ENCODE assay signal across 10 cellular contexts in genomic region chr4:156946508-156947197, GRCh38. TPM values are rescaled to one million over a fixed set of nuclear protein-coding genes. Genes with fewer than 3 reads are reported as not detected.
DNase-seq lines count a peak whose midpoint lies in the region; ATAC-seq, FAIRE-seq and TF ChIP-seq lines count a peak whose summit lies in the region.
"Had no signal": no experiment of that assay in that cellular context is flagged by ENCODE, and none has a peak within 500 bp of the region (broad histone marks: within the 10 kb centered on the region; RNA-seq: fewer than 3 reads in every experiment).

No MANE protein-coding gene starts in this region.

- H3K9me3 ChIP-seq in gastrocnemius medialis, result no peaks in the 10 kb centered on the region

- no peak overlapping the region for H3K4me3 ChIP-seq in fibroblast of the aortic adventitia (ENCODE audit: low read depth, low read length)
- H3K4me3 ChIP-seq in gastrocnemius medialis, result no peak overlapping the region

- DNase-seq in RCC 7860 (ENCODE audit: low spot score) (peak; percentile 97), fibroblast of the aortic adventitia (ENCODE audit: low read depth) (peak; percentile 96), gastrocnemius medialis (peak; percentile 18 to 38), SIG-M5 (lab: John Stamatoyannopoulos, UW) (no peak)
- no peak for DNase-seq in activated CD4-positive, alpha-beta T cell treated with anti-CD3 and anti-CD28 coated beads for 4 hours
- no peak for DNase-seq in activated CD4-positive, CD25-positive, alpha-beta regulatory T cell treated with anti-CD3 and anti-CD28 coated beads, Interleukin-2, amount 50 U/mL, for 72 hours
- DNase-seq in activated T-cell treated with anti-CD3 and anti-CD28 coated beads, Interleukin-2, amount 50 U/mL, for 48 hours, result no peak
- DNase-seq: activated T-cell treated with anti-CD3 and anti-CD28 coated beads, Interleukin-2, amount 50 U/mL, for 4 hours; NCI-H1417 treated with DMSO at 0.1 percent for 48 hours had no signal

- TF ChIP-seq POLR2A in gastrocnemius medialis (IDR thresholded peaks at IDR 0.05), result peak in 1 of 2 donors; percentile 35

- peaks cover 66 to 69% of the 10 kb centered on the region in 2 donors for H3K4me1 ChIP-seq in gastrocnemius medialis

- intact Hi-C loops in gastrocnemius medialis (cut with DNase I; ENCODE audit: low total_unique reads), result loop anchor here (5.0 kb wide), 1 partner anchor 174 kb away; no protein-coding TSS in a partner anchor

- peak; percentile 62 for ATAC-seq in GM18868 (IDR thresholded peaks at IDR 0.05; ENCODE audit: unreplicated experiment)
- ATAC-seq in gastrocnemius medialis, result peak; percentile 79 to 87
- ATAC-seq: activated T-cell treated with anti-CD3 and anti-CD28 coated beads, Interleukin-2, amount 50 U/mL, for 4 hours had no signal

- in situ Hi-C loops in gastrocnemius medialis (cut with MboI; ENCODE audit: low sequenced_read_pairs in 4 of 4), result no loop called here

- peak; percentile 92 for FAIRE-seq in RCC 7860 (lab: Jason Lieb, UNC)

- H3K36me3 ChIP-seq in gastrocnemius medialis, result no peaks in the 10 kb centered on the region

- no peak for TF ChIP-seq CTCF in fibroblast of the aortic adventitia (IDR thresholded peaks at IDR 0.05; ENCODE audit: insufficient read depth, low read length)
- TF ChIP-seq CTCF in gastrocnemius medialis (IDR thresholded peaks at IDR 0.05 in 4 of 5, conservative IDR thresholded peaks at IDR 0.05 in 1 of 5), result no peak

- H3K27ac ChIP-seq in gastrocnemius medialis, result peak overlapping the region; percentile 28 to 71 (median 50)

- no peaks in the 10 kb centered on the region for H3K27me3 ChIP-seq in gastrocnemius medialis

RNA-seq across cellular contexts. Expression of gene PDGFC, which starts 24.9 kb away (rescaled TPM):
- 30.5 and 42.8 TPM in 2 replicates for total RNA-seq in fibroblast of the aortic adventitia (ENCODE audit: low replicate concordance)
- total RNA-seq in gastrocnemius medialis, result 10 to 100 TPM in 1 of 4 donors, 1 to 10 TPM in 3; 4.4 to 10.7 (median 6.3) TPM

Comparison
In these comparisons a context has a peak if more than half of its experiments do, and no peak if none do; other contexts are left out.
1. DNase-seq: peak in RCC 7860 (single experiment), fibroblast of the aortic adventitia (single experiment) and gastrocnemius medialis (2 of 2); none in activated CD4-positive, alpha-beta T cell treated with anti-CD3 and anti-CD28 coated beads for 4 hours (0 of 2), activated CD4-positive, CD25-positive, alpha-beta regulatory T cell treated with anti-CD3 and anti-CD28 coated beads, Interleukin-2, amount 50 U/mL, for 72 hours (single experiment), SIG-M5 (single experiment) and activated T-cell treated with anti-CD3 and anti-CD28 coated beads, Interleukin-2, amount 50 U/mL, for 48 hours (0 of 2).